ENCODE assay signal across 1 cellular context in genomic region chr7:48512892-48513291, GRCh38.
TF ChIP-seq lines count a peak whose summit lies in the region.

No MANE protein-coding gene starts in this region.

TF ChIP-seq in WTC11, 78 proteins besides CTCF, POLR2A, EP300 and RAD21 (continued from another document):
- TF ChIP-seq TEAD4 (CRISPR knock-in tag; IDR thresholded peaks at IDR 0.05): no peak
- no peak for TF ChIP-seq FOXJ3 (CRISPR knock-in tag; IDR thresholded peaks at IDR 0.05; ENCODE audit: borderline replicate concordance)
- no peak for TF ChIP-seq NFE2L1 (CRISPR knock-in tag; IDR thresholded peaks at IDR 0.05)
- no peak for TF ChIP-seq E2F1 (CRISPR knock-in tag; IDR thresholded peaks at IDR 0.05)
TF ChIP-seq in WTC11: peak in this region for 0.
